In the genomic region with DNA sequence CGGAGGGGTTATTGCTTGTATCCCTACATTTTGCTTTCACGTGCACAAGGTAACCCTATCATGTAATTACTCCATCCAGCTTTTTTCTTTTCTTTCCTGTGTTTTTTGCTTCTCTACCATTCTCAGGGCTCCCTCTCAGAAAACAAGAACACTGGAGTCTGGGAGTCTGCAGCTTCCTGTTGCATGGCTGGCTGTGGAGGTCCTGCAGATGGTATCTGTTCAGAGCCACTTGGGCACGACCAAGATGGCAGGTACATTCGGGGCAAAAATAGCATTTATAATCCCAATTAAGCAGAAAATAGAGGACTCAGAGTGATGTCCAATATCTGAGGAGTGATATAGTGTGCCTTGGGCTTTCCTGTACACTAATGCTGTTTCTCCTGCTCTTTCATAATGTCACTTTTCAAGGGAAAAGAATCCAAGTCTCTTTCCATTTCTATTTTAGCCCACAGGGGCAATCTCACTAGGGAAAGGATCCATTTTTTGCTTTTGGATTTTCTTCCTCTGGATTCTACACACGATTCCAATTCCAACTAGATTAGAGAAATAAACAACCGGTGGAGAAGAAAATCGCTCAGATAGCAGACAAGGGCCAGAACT, we compare ENCODE assay signal across 9 cellular contexts. TPM values are rescaled to one million over a fixed set of nuclear protein-coding genes. Genes with fewer than 3 reads are reported as not detected.
DNase-seq lines count a peak whose midpoint lies in the region; ATAC-seq and TF ChIP-seq lines count a peak whose summit lies in the region.
"Had no signal": no experiment of that assay in that cellular context is flagged by ENCODE, and none has a peak within 500 bp of the region (broad histone marks: within the 10 kb centered on the region; RNA-seq: fewer than 3 reads in every experiment).

No MANE protein-coding gene starts in this region.

- peak overlapping the region; percentile 39 for H3K4me3 Mint-ChIP-seq in mesothelial cell of epicardium
- no peak overlapping the region for H3K4me3 Mint-ChIP-seq in glutamatergic neuron (ENCODE audit: unreplicated experiment)

- peak overlapping the region; percentile 77 for H3K27ac Mint-ChIP-seq in mesothelial cell of epicardium
- H3K27ac Mint-ChIP-seq in glutamatergic neuron (ENCODE audit: unreplicated experiment), result no peak overlapping the region

- H3K36me3 Mint-ChIP-seq in mesothelial cell of epicardium, result no peaks in the 10 kb centered on the region
- H3K36me3 Mint-ChIP-seq in glutamatergic neuron (ENCODE audit: unreplicated experiment), result no peaks in the 10 kb centered on the region

- ATAC-seq in Right ventricle myocardium inferior (no peak), upper lobe of right lung (no peak)

- intact Hi-C loops in Right ventricle myocardium inferior (cut with DNase I) (no loop called here), upper lobe of right lung (cut with DNase I) (loop anchor here (10.0 kb wide), 1 partner anchor 167 kb away; no protein-coding TSS in a partner anchor)

- no peaks in the 10 kb centered on the region for H3K9me3 ChIP-seq in right atrium auricular region
- H3K9me3 ChIP-seq in upper lobe of right lung, result no peaks in the 10 kb centered on the region

- H3K27ac ChIP-seq in right atrium auricular region (peak overlapping the region; percentile 66 to 96), caudate nucleus (ENCODE audit: low read depth, low read length) (peak overlapping the region; percentile 62), upper lobe of right lung (peak overlapping the region; percentile 82)

- H3K4me1 Mint-ChIP-seq in mesothelial cell of epicardium, result peaks cover 71% of the 10 kb centered on the region
- H3K4me1 Mint-ChIP-seq in glutamatergic neuron (ENCODE audit: low read depth, unreplicated experiment), result peaks cover 10% of the 10 kb centered on the region

- DNase-seq in right atrium auricular region (ENCODE audit: low spot score), result peak; percentile 40
- DNase-seq in Right ventricle myocardium inferior (ENCODE audit: missing footprints), result no peak
- DNase-seq in caudate nucleus (lab: John Stamatoyannopoulos, UW), result peak in 1 of 61 donors; percentile 38
- no peak for DNase-seq in mesothelial cell of epicardium (ENCODE audit: low spot score in 2 of 2, unreplicated experiment in 2 of 2)
- DNase-seq in upper lobe of right lung, result no peak
- no peak for DNase-seq in glutamatergic neuron
- DNase-seq in Kasumi-1 (lab: John Stamatoyannopoulos, UW), result no peak
- DNase-seq in stimulated activated naive CD4-positive, alpha-beta T cell treated with Interleukin-2 at 50 U/mL for 16 hours (lab: John Stamatoyannopoulos, UW), result no peak
- DNase-seq: activated T-cell treated with anti-CD3 and anti-CD28 coated beads, Interleukin-2, amount 50 U/mL, for 1 hour had no signal

- H3K27me3 ChIP-seq in right atrium auricular region (no peaks in the 10 kb centered on the region), upper lobe of right lung (no peaks in the 10 kb centered on the region)

- no peaks in the 10 kb centered on the region for H3K36me3 ChIP-seq in right atrium auricular region
- no peaks in the 10 kb centered on the region for H3K36me3 ChIP-seq in upper lobe of right lung

- peaks cover 0 to 51% of the 10 kb centered on the region in 2 donors for H3K4me1 ChIP-seq in right atrium auricular region
- peaks cover 58% of the 10 kb centered on the region for H3K4me1 ChIP-seq in upper lobe of right lung

- H3K9me3 Mint-ChIP-seq in mesothelial cell of epicardium, result no peaks in the 10 kb centered on the region
- peaks cover 6% of the 10 kb centered on the region for H3K9me3 Mint-ChIP-seq in glutamatergic neuron (ENCODE audit: unreplicated experiment)

- H3K27me3 Mint-ChIP-seq in mesothelial cell of epicardium (ENCODE audit: low read depth) (no peaks in the 10 kb centered on the region), glutamatergic neuron (ENCODE audit: unreplicated experiment) (peaks cover 4% of the 10 kb centered on the region)

- no peak for TF ChIP-seq CTCF in right atrium auricular region (IDR thresholded peaks at IDR 0.05)
- TF ChIP-seq CTCF in mesothelial cell of epicardium (IDR thresholded peaks at IDR 0.05; ENCODE audit: unreplicated experiment), result no peak
- no peak for TF ChIP-seq CTCF in upper lobe of right lung (IDR thresholded peaks at IDR 0.05)
- no peak for TF ChIP-seq CTCF in glutamatergic neuron (IDR thresholded peaks at IDR 0.05; ENCODE audit: partially characterized antibody, unreplicated experiment)

- H3K4me3 ChIP-seq in right atrium auricular region, result peak overlapping the region in 1 of 2 donors; percentile 26
- peak overlapping the region; percentile 19 for H3K4me3 ChIP-seq in upper lobe of right lung

RNA-seq across cellular contexts. Expression of a gene that starts 3.2 kb away (rescaled TPM):
- total RNA-seq in right atrium auricular region, result 10 to 100 TPM; 24.6 to 31.9 TPM
- 39.8 TPM for total RNA-seq in Right ventricle myocardium inferior
- total RNA-seq in mesothelial cell of epicardium, result 85.8 to 89.8 TPM (median 88.0 TPM) in 3 replicates
- 139 TPM for total RNA-seq in upper lobe of right lung
- total RNA-seq in glutamatergic neuron (ENCODE audit: unreplicated experiment), result 48.0 TPM

RNA-seq across cellular contexts. Expression of a gene that starts 29.2 kb away (rescaled TPM):
- 10 to 100 TPM; 14.0 to 15.6 TPM for total RNA-seq in right atrium auricular region
- 7.6 TPM for total RNA-seq in Right ventricle myocardium inferior
- 12.4 to 12.6 TPM (median 12.6 TPM) in 3 replicates for total RNA-seq in mesothelial cell of epicardium
- total RNA-seq in upper lobe of right lung, result 11.3 TPM
- total RNA-seq in glutamatergic neuron (ENCODE audit: unreplicated experiment), result 13.6 TPM
